14 cellular contexts compared by ENCODE assay signal in genomic region chr2:168722592-168722991, GRCh38.
A peak's percentile ranks its signal among the peaks of the same experiment; 100 is the strongest.
DNase-seq lines count a peak whose midpoint lies in the region; ATAC-seq and TF ChIP-seq lines count a peak whose summit lies in the region.
"Had no signal": no experiment of that assay in that cellular context is flagged by ENCODE, and none has a peak within 500 bp of the region (broad histone marks: within the 10 kb centered on the region; RNA-seq: fewer than 3 reads in every experiment).

No MANE protein-coding gene starts in this region.

- intact Hi-C loops in posterior vena cava (cut with DNase I): no loop called here

- H3K4me3 ChIP-seq in SK-N-SH (ENCODE audit: low read depth in 2 of 2, low read length in 1 of 2): no peak overlapping the region
- no peak overlapping the region for H3K4me3 ChIP-seq in fibroblast of villous mesenchyme (ENCODE audit: low read depth, low read length)

- peaks cover 12 to 20% (median 18%) of the 10 kb centered on the region in 3 donors for H3K4me1 Mint-ChIP-seq in naive B cell

- CTCF ChIA-PET in SK-N-SH (lab: Yijun Ruan, JAX): no interaction called here

- H3K4me1 ChIP-seq in SK-N-SH (ENCODE audit: control insufficient read depth in 1 of 2, insufficient read depth in 2 of 2, low read depth in 1 of 2, low read length in 1 of 2): peaks cover 0 to 6% of the 10 kb centered on the region in 2 experiments; a peak in 2 of 4 replicates

- no peak for TF ChIP-seq RAD21 in SK-N-SH (IDR thresholded peaks at IDR 0.05; ENCODE audit: low read length)

- no peak overlapping the region; a peak in 1 of 4 replicates for H3K27ac ChIP-seq in SK-N-SH (ENCODE audit: low read depth in 2 of 2, low read length in 1 of 2)

- no peaks in the 10 kb centered on the region for H3K79me2 ChIP-seq in SK-N-SH (ENCODE audit: insufficient read depth)

- H3K9me2 ChIP-seq in SK-N-SH: no peaks in the 10 kb centered on the region

- no peaks in the 10 kb centered on the region for H4K20me1 ChIP-seq in SK-N-SH (ENCODE audit: insufficient read depth)

- H3F3A ChIP-seq in SK-N-SH (replicated peaks; ENCODE audit: insufficient read depth): no peaks in the 10 kb centered on the region

- 0 out of 2 replicates have a peak overlapping the region, but pooled peaks have one; percentile 9 for H3K4me2 ChIP-seq in SK-N-SH

- no peaks in the 10 kb centered on the region for H3K27me3 ChIP-seq in SK-N-SH (ENCODE audit: insufficient read depth)

- H3K4me3 Mint-ChIP-seq in naive B cell: peak overlapping the region in 4 of 8 donors; percentile 1 to 44 (median 19)

- no peaks in the 10 kb centered on the region for H3K9me3 Mint-ChIP-seq in naive B cell

- H2AFZ ChIP-seq in SK-N-SH (ENCODE audit: low read depth): no peak overlapping the region

- POLR2A ChIA-PET in SK-N-SH (lab: Yijun Ruan, JAX): no interaction called here

- H3K9me3 ChIP-seq in SK-N-SH: no peaks in the 10 kb centered on the region

- H3K36me3 Mint-ChIP-seq in naive B cell: peaks cover 24 to 25% of the 10 kb centered on the region in 2 donors

- DNase-seq in EH (ENCODE audit: low read depth) (peak; percentile 85), SK-N-SH (no peak), fibroblast of villous mesenchyme (ENCODE audit: low read depth) (peak; percentile 84), naive B cell (no peak), posterior vena cava (ENCODE audit: low spot score) (no peak), pons (ENCODE audit: low spot score) (no peak), HPDE6-E6E7 (ENCODE audit: extremely low spot score) (no peak)
- DNase-seq: activated CD4-positive, alpha-beta T cell treated with anti-CD3 and anti-CD28 coated beads for 1 hour; effector CD4-positive, alpha-beta T cell; head of caudate nucleus; MM.1S; NCI-H2171 treated with DMSO at 0.1 percent for 48 hours; nucleus accumbens had no signal

- no peak for TF ChIP-seq CTCF in SK-N-SH (IDR thresholded peaks at IDR 0.05)
- no peak for TF ChIP-seq CTCF in fibroblast of villous mesenchyme (IDR thresholded peaks at IDR 0.05; ENCODE audit: insufficient read depth, low read depth, low read length)

- H3K27ac Mint-ChIP-seq in naive B cell: peak overlapping the region in 4 of 6 donors; percentile 4 to 90 (median 70)

- no peak for TF ChIP-seq EP300 in SK-N-SH (IDR thresholded peaks at IDR 0.05; ENCODE audit: borderline replicate concordance in 1 of 2, low read depth in 1 of 2, low read length in 1 of 2)

- H3K9ac ChIP-seq in SK-N-SH: no peak overlapping the region

- ATAC-seq in naive B cell (ENCODE audit: low read depth in 2 of 2) (no peak), GM18907 (IDR thresholded peaks at IDR 0.05; ENCODE audit: unreplicated experiment) (no peak)

- H3K27me3 Mint-ChIP-seq in naive B cell: no peaks in the 10 kb centered on the region

- no peaks in the 10 kb centered on the region for H3K36me3 ChIP-seq in SK-N-SH (replicated peaks in 1 of 2; ENCODE audit: control insufficient read depth in 1 of 2, insufficient read depth in 2 of 2, low read length in 1 of 2)

- WGBS in SK-N-SH (ENCODE audit: low lambda C conversion rate): 36% methylated on average over 2 of the region's 2 CpGs

TF ChIP-seq in SK-N-SH, 30 proteins besides CTCF, POLR2A, EP300 and RAD21:
- TF ChIP-seq, protein P1, sequence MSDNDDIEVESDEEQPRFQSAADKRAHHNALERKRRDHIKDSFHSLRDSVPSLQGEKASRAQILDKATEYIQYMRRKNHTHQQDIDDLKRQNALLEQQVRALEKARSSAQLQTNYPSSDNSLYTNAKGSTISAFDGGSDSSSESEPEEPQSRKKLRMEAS (IDR thresholded peaks at IDR 0.05; ENCODE audit: low read depth): no peak
- TF ChIP-seq, protein P2, sequence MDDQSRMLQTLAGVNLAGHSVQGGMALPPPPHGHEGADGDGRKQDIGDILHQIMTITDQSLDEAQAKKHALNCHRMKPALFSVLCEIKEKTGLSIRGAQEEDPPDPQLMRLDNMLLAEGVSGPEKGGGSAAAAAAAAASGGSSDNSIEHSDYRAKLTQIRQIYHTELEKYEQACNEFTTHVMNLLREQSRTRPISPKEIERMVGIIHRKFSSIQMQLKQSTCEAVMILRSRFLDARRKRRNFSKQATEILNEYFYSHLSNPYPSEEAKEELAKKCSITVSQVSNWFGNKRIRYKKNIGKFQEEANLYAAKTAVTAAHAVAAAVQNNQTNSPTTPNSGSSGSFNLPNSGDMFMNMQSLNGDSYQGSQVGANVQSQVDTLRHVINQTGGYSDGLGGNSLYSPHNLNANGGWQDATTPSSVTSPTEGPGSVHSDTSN (IDR thresholded peaks at IDR 0.05): no peak
- no peak for TF ChIP-seq SIN3A (IDR thresholded peaks at IDR 0.05; ENCODE audit: borderline replicate concordance, low read depth, low read length)
- no peak for TF ChIP-seq USF2 (IDR thresholded peaks at IDR 0.05; ENCODE audit: borderline replicate concordance, low read depth, low read length)
- TF ChIP-seq NFIC (IDR thresholded peaks at IDR 0.05; ENCODE audit: borderline replicate concordance): no peak
- TF ChIP-seq POLR2AphosphoS5 (IDR thresholded peaks at IDR 0.05; ENCODE audit: low read depth, low read length): no peak
- TF ChIP-seq RFX5 (IDR thresholded peaks at IDR 0.05; ENCODE audit: low read length): no peak
- no peak for TF ChIP-seq MXI1 (IDR thresholded peaks at IDR 0.05; ENCODE audit: low read depth, low read length)
- TF ChIP-seq RCOR1 (IDR thresholded peaks at IDR 0.05; ENCODE audit: low read length): no peak
- no peak for TF ChIP-seq CHD2 (IDR thresholded peaks at IDR 0.05; ENCODE audit: low read length, partially characterized antibody)
- TF ChIP-seq EZH2phosphoT487 (IDR thresholded peaks at IDR 0.05; ENCODE audit: borderline replicate concordance, low read depth): no peak
- TF ChIP-seq, protein P3, sequence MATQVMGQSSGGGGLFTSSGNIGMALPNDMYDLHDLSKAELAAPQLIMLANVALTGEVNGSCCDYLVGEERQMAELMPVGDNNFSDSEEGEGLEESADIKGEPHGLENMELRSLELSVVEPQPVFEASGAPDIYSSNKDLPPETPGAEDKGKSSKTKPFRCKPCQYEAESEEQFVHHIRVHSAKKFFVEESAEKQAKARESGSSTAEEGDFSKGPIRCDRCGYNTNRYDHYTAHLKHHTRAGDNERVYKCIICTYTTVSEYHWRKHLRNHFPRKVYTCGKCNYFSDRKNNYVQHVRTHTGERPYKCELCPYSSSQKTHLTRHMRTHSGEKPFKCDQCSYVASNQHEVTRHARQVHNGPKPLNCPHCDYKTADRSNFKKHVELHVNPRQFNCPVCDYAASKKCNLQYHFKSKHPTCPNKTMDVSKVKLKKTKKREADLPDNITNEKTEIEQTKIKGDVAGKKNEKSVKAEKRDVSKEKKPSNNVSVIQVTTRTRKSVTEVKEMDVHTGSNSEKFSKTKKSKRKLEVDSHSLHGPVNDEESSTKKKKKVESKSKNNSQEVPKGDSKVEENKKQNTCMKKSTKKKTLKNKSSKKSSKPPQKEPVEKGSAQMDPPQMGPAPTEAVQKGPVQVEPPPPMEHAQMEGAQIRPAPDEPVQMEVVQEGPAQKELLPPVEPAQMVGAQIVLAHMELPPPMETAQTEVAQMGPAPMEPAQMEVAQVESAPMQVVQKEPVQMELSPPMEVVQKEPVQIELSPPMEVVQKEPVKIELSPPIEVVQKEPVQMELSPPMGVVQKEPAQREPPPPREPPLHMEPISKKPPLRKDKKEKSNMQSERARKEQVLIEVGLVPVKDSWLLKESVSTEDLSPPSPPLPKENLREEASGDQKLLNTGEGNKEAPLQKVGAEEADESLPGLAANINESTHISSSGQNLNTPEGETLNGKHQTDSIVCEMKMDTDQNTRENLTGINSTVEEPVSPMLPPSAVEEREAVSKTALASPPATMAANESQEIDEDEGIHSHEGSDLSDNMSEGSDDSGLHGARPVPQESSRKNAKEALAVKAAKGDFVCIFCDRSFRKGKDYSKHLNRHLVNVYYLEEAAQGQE (IDR thresholded peaks at IDR 0.05; ENCODE audit: low read depth, low read length): no peak
- TF ChIP-seq FOXM1 (IDR thresholded peaks at IDR 0.05; ENCODE audit: low read depth): no peak
- TF ChIP-seq GATA2 (CRISPR knock-in tag; IDR thresholded peaks at IDR 0.05): no peak
- no peak for TF ChIP-seq RXRA (IDR thresholded peaks at IDR 0.05; ENCODE audit: borderline replicate concordance, low read depth)
- TF ChIP-seq JUND (IDR thresholded peaks at IDR 0.05): no peak
- no peak for TF ChIP-seq USF1 (IDR thresholded peaks at IDR 0.05; ENCODE audit: borderline replicate concordance, low read depth)
TF ChIP-seq in SK-N-SH: peak in this region for 0.

Comparison
In these comparisons a context has a peak if more than half of its experiments do, and no peak if none do; other contexts are left out.
1. DNase-seq: peak in EH (single experiment) and fibroblast of villous mesenchyme (single experiment); none in SK-N-SH (single experiment), naive B cell (single experiment), posterior vena cava (single experiment), pons (single experiment) and HPDE6-E6E7 (single experiment).